Comparison of ENCODE assay signal across 8 cellular contexts in genomic region chr17:2724783-2725164, GRCh38. TPM values are rescaled to one million over a fixed set of nuclear protein-coding genes. Genes with fewer than 3 reads are reported as not detected.
DNase-seq lines count a peak whose midpoint lies in the region; ATAC-seq and TF ChIP-seq lines count a peak whose summit lies in the region.

No MANE protein-coding gene starts in this region.

- no peak overlapping the region for H3K27ac ChIP-seq in CD4-positive, CD25-positive, alpha-beta regulatory T cell (ENCODE audit: insufficient read depth, low read length, poor library complexity, severe bottlenecking)
- H3K27ac ChIP-seq in lower lobe of right lung: no peak overlapping the region
- no peak overlapping the region for H3K27ac ChIP-seq in suprapubic skin

- no peak for TF ChIP-seq POLR2A in suprapubic skin (IDR thresholded peaks at IDR 0.05)

- under 1% methylated on average over 32 of the region's 40 CpGs for WGBS in suprapubic skin

- no peak for TF ChIP-seq EP300 in suprapubic skin (IDR thresholded peaks at IDR 0.05)

- peak in 2 of 3 donors; percentile 13 to 66 for DNase-seq in CD4-positive, CD25-positive, alpha-beta regulatory T cell
- DNase-seq in OCI-M1 (lab: John Stamatoyannopoulos, UW) (peak; percentile 15), cerebellum (ENCODE audit: low spot score) (peak; percentile 65), lower lobe of right lung (no peak), suprapubic skin (ENCODE audit: low spot score in 2 of 2) (no peak)

- peaks cover 4% of the 10 kb centered on the region for H3K27me3 ChIP-seq in CD4-positive, CD25-positive, alpha-beta regulatory T cell (ENCODE audit: control insufficient read depth, insufficient read depth, low read length)
- H3K27me3 ChIP-seq in lower lobe of right lung (ENCODE audit: low read depth): peaks cover 49% of the 10 kb centered on the region
- peaks cover 41% of the 10 kb centered on the region for H3K27me3 ChIP-seq in suprapubic skin

- peaks cover 5% of the 10 kb centered on the region for H3K4me1 ChIP-seq in CD4-positive, CD25-positive, alpha-beta regulatory T cell (ENCODE audit: control insufficient read depth, insufficient read depth, low read length, poor library complexity, severe bottlenecking)
- H3K4me1 ChIP-seq in lower lobe of right lung (peaks cover 8% of the 10 kb centered on the region), suprapubic skin (peaks cover 16% of the 10 kb centered on the region)

- H3K36me3 ChIP-seq in CD4-positive, CD25-positive, alpha-beta regulatory T cell (ENCODE audit: control insufficient read depth, insufficient read depth, low read length): no peaks in the 10 kb centered on the region
- H3K36me3 ChIP-seq in lower lobe of right lung (no peaks in the 10 kb centered on the region), suprapubic skin (no peaks in the 10 kb centered on the region)

- no peaks in the 10 kb centered on the region for H3K9me3 ChIP-seq in CD4-positive, CD25-positive, alpha-beta regulatory T cell (ENCODE audit: control insufficient read depth in 2 of 2, low read length in 2 of 2)
- no peaks in the 10 kb centered on the region for H3K9me3 ChIP-seq in lower lobe of right lung
- H3K9me3 ChIP-seq in suprapubic skin: no peaks in the 10 kb centered on the region

- intact Hi-C loops in lower lobe of right lung (cut with DNase I): no loop called here

- H3K4me1 Mint-ChIP-seq in CD4-positive, CD25-positive, alpha-beta regulatory T cell: peaks cover 0 to 5% (median 2%) of the 10 kb centered on the region in 4 donors

- peak; percentile 66 to 71 for ATAC-seq in CD4-positive, CD25-positive, alpha-beta regulatory T cell (ENCODE audit: low read depth in 2 of 2)
- ATAC-seq in lower lobe of right lung (peak; percentile 58 to 62), HG03139 (IDR thresholded peaks at IDR 0.05; ENCODE audit: unreplicated experiment) (no peak), GM18907 (IDR thresholded peaks at IDR 0.05; ENCODE audit: unreplicated experiment) (no peak), GM21515 (IDR thresholded peaks at IDR 0.05; ENCODE audit: unreplicated experiment) (no peak)

- TF ChIP-seq CTCF in lower lobe of right lung (IDR thresholded peaks at IDR 0.05) (peak; percentile 26), suprapubic skin (IDR thresholded peaks at IDR 0.05) (peak in 1 of 2 donors; percentile 22)

- no peaks in the 10 kb centered on the region for H3K36me3 Mint-ChIP-seq in CD4-positive, CD25-positive, alpha-beta regulatory T cell

- peaks cover 27% of the 10 kb centered on the region for H3K27me3 Mint-ChIP-seq in CD4-positive, CD25-positive, alpha-beta regulatory T cell

- peak overlapping the region in 2 of 4 donors; percentile 44 to 72 for H3K4me3 Mint-ChIP-seq in CD4-positive, CD25-positive, alpha-beta regulatory T cell

- no peaks in the 10 kb centered on the region for H3K9me3 Mint-ChIP-seq in CD4-positive, CD25-positive, alpha-beta regulatory T cell

- H3K27ac Mint-ChIP-seq in CD4-positive, CD25-positive, alpha-beta regulatory T cell: no peak overlapping the region

- no peak overlapping the region for H3K4me3 ChIP-seq in CD4-positive, CD25-positive, alpha-beta regulatory T cell (ENCODE audit: low read depth, low read length)
- peak overlapping the region; percentile 44 for H3K4me3 ChIP-seq in lower lobe of right lung
- H3K4me3 ChIP-seq in suprapubic skin: peak overlapping the region; percentile 48

RNA-seq across cellular contexts. Expression of gene CLUH, which starts 13.2 kb away (rescaled TPM):
- 43.1 TPM for total RNA-seq in CD4-positive, CD25-positive, alpha-beta regulatory T cell
- polyA plus RNA-seq in CD4-positive, CD25-positive, alpha-beta regulatory T cell: 1 to 10 TPM; 3.4 to 6.2 (median 4.3) TPM
- total RNA-seq in cerebellum (30.2 TPM), lower lobe of right lung (48.8 TPM), suprapubic skin (100 to 1,000 TPM; 120 to 291 (median 151) TPM)

RNA-seq across cellular contexts. Expression of gene CCDC92B, which starts 24.7 kb away (rescaled TPM):
- 0.12 TPM for total RNA-seq in CD4-positive, CD25-positive, alpha-beta regulatory T cell
- not detected for polyA plus RNA-seq in CD4-positive, CD25-positive, alpha-beta regulatory T cell
- total RNA-seq in cerebellum: 1.2 TPM
- total RNA-seq in lower lobe of right lung: 0.12 TPM
- 1 to 10 TPM in 2 of 4 donors, under 1 TPM in 2; 0.42 to 1.6 (median 0.84) TPM for total RNA-seq in suprapubic skin

Comparison
In these comparisons a context has a peak if more than half of its experiments do, and no peak if none do; other contexts are left out.
1. ATAC-seq: peak in CD4-positive, CD25-positive, alpha-beta regulatory T cell (2 of 2) and lower lobe of right lung (2 of 2); none in HG03139 (single experiment), GM18907 (single experiment) and GM21515 (single experiment).
2. DNase-seq: peak in CD4-positive, CD25-positive, alpha-beta regulatory T cell (2 of 3), OCI-M1 (single experiment) and cerebellum (single experiment); none in lower lobe of right lung (single experiment) and suprapubic skin (0 of 2).